Comparison of ENCODE assay signal across 1 cellular context in genomic region chr14:68972507-68973272, GRCh38.
TF ChIP-seq lines count a peak whose summit lies in the region.

No MANE protein-coding gene starts in this region.

TF ChIP-seq in HepG2, 621 proteins besides CTCF, POLR2A, EP300 and RAD21 (continued from another document):
- TF ChIP-seq DMTF1 (CRISPR knock-in tag; IDR thresholded peaks at IDR 0.05) = no peak
- TF ChIP-seq ZNF350 (CRISPR knock-in tag; IDR thresholded peaks at IDR 0.05; ENCODE audit: borderline replicate concordance, low read depth) = no peak
- TF ChIP-seq ZNF546 (CRISPR knock-in tag; conservative IDR thresholded peaks at IDR 0.05) = no peak
- TF ChIP-seq WIZ (CRISPR knock-in tag; IDR thresholded peaks at IDR 0.05) = no peak
- no peak for TF ChIP-seq MXD1 (CRISPR knock-in tag; IDR thresholded peaks at IDR 0.05)
- no peak for TF ChIP-seq ZNF589 (CRISPR knock-in tag; conservative IDR thresholded peaks at IDR 0.05)
- no peak for TF ChIP-seq GLI4 (CRISPR knock-in tag; IDR thresholded peaks at IDR 0.05; ENCODE audit: borderline replicate concordance)
- no peak for TF ChIP-seq ZNF749 (CRISPR knock-in tag; IDR thresholded peaks at IDR 0.05; ENCODE audit: borderline replicate concordance)
- TF ChIP-seq ZNF3 (CRISPR knock-in tag; IDR thresholded peaks at IDR 0.05) = no peak
- TF ChIP-seq HNF4A (CRISPR knock-in tag; IDR thresholded peaks at IDR 0.05) = peak; percentile 17; the same call in 1 of the 2 replicates
- no peak for TF ChIP-seq SNAI1 (CRISPR knock-in tag; IDR thresholded peaks at IDR 0.05; ENCODE audit: borderline replicate concordance)
- TF ChIP-seq HCFC1 (IDR thresholded peaks at IDR 0.05; ENCODE audit: low read depth, low read length) = no peak
- TF ChIP-seq ZUFSP (CRISPR knock-in tag; IDR thresholded peaks at IDR 0.05; ENCODE audit: borderline replicate concordance) = no peak
- TF ChIP-seq NRL (CRISPR knock-in tag; IDR thresholded peaks at IDR 0.05; ENCODE audit: borderline replicate concordance) = no peak
- TF ChIP-seq CBX2 (IDR thresholded peaks at IDR 0.05; ENCODE audit: low read depth, low read length) = no peak
- no peak for TF ChIP-seq CBX2 (CRISPR knock-in tag; IDR thresholded peaks at IDR 0.05; ENCODE audit: low read depth)
- 0 out of 2 replicates have a peak, but pooled peaks have one; percentile 16 for TF ChIP-seq SALL1 (CRISPR knock-in tag; IDR thresholded peaks at IDR 0.05)
- no peak for TF ChIP-seq SAP130 (CRISPR knock-in tag; IDR thresholded peaks at IDR 0.05; ENCODE audit: low read depth)
- TF ChIP-seq ZFP41 (CRISPR knock-in tag; IDR thresholded peaks at IDR 0.05; ENCODE audit: borderline replicate concordance) = no peak
- no peak for TF ChIP-seq FOXM1 (CRISPR knock-in tag; IDR thresholded peaks at IDR 0.05)
- no peak for TF ChIP-seq ZNF256 (CRISPR knock-in tag; conservative IDR thresholded peaks at IDR 0.05)
- TF ChIP-seq RORA (CRISPR knock-in tag; IDR thresholded peaks at IDR 0.05) = no peak
- no peak for TF ChIP-seq NKX3-1 (CRISPR knock-in tag; IDR thresholded peaks at IDR 0.05)
- TF ChIP-seq ZNF414 (CRISPR knock-in tag; IDR thresholded peaks at IDR 0.05) = no peak
- no peak for TF ChIP-seq MYC (CRISPR knock-in tag; IDR thresholded peaks at IDR 0.05; ENCODE audit: borderline replicate concordance)
- no peak for TF ChIP-seq GATA4 (IDR thresholded peaks at IDR 0.05; ENCODE audit: borderline replicate concordance, low read depth)
- TF ChIP-seq TSC22D2 (CRISPR knock-in tag; IDR thresholded peaks at IDR 0.05; ENCODE audit: borderline replicate concordance) = no peak
- peak; percentile 39 for TF ChIP-seq ZNF687 (CRISPR knock-in tag; IDR thresholded peaks at IDR 0.05)
- no peak for TF ChIP-seq DZIP1 (CRISPR knock-in tag; IDR thresholded peaks at IDR 0.05)
